20 cellular contexts compared by ENCODE assay signal in genomic region chr14:34680806-34681479, GRCh38. TPM values are rescaled to one million over a fixed set of nuclear protein-coding genes. Genes with fewer than 3 reads are reported as not detected.
DNase-seq lines count a peak whose midpoint lies in the region; ATAC-seq, FAIRE-seq and TF ChIP-seq lines count a peak whose summit lies in the region.
"Had no signal": no experiment of that assay in that cellular context is flagged by ENCODE, and none has a peak within 500 bp of the region (broad histone marks: within the 10 kb centered on the region; RNA-seq: fewer than 3 reads in every experiment).

No MANE protein-coding gene starts in this region.

- H4K20me1 ChIP-seq in HCT116 (ENCODE audit: insufficient read depth) (no peaks in the 10 kb centered on the region), HepG2 (ENCODE audit: insufficient read depth, low read length) (no peaks in the 10 kb centered on the region)
- H4K20me1 ChIP-seq: BLaER1 had no signal

- H3K79me2 ChIP-seq in HCT116 (ENCODE audit: insufficient read depth, low read length) (no peaks in the 10 kb centered on the region), HepG2 (ENCODE audit: insufficient read depth, low read length) (no peaks in the 10 kb centered on the region)

- TF ChIP-seq POLR2A in HCT116 (IDR thresholded peaks at IDR 0.05; ENCODE audit: borderline replicate concordance, extremely low read depth, insufficient read depth, insufficient read length) (no peak), HepG2 (IDR thresholded peaks at IDR 0.05; ENCODE audit: insufficient read depth in 1 of 2, low read depth in 2 of 2, low read length in 2 of 2) (no peak)

- no peak for TF ChIP-seq CTCF in HCT116 (IDR thresholded peaks at IDR 0.05 in 2 of 3, conservative IDR thresholded peaks at IDR 0.05 in 1 of 3; ENCODE audit: borderline replicate concordance in 1 of 3, insufficient read depth in 1 of 3, low read depth in 2 of 3, low read length in 2 of 3)
- no peak for TF ChIP-seq CTCF in Panc1 (IDR thresholded peaks at IDR 0.05)
- no peak for TF ChIP-seq CTCF in HepG2 (CRISPR knock-in tag; IDR thresholded peaks at IDR 0.05)
- TF ChIP-seq CTCF in psoas muscle (IDR thresholded peaks at IDR 0.05): no peak

- H3K9me3 ChIP-seq in HCT116 (ENCODE audit: control insufficient read depth in 1 of 2, insufficient read depth in 1 of 2, low read depth in 1 of 2, low read length in 2 of 2) (no peaks in the 10 kb centered on the region), Panc1 (ENCODE audit: control insufficient read depth, insufficient read depth, low read depth, low read length) (no peaks in the 10 kb centered on the region), HepG2 (ENCODE audit: low read length) (no peaks in the 10 kb centered on the region), psoas muscle (no peaks in the 10 kb centered on the region)
- H3K9me3 ChIP-seq in effector memory CD4-positive, alpha-beta T cell (ENCODE audit: control insufficient read depth, low read length): no peaks in the 10 kb centered on the region
- H3K9me3 ChIP-seq: BLaER1, MG63 had no signal

- 45% methylated on average over 8 of the region's 8 CpGs for WGBS in HepG2 (ENCODE audit: low lambda C conversion rate)
- 44 to 56% (median 54%) methylated on average over 8 of the region's 8 CpGs for WGBS in psoas muscle, 3 donors

- no peak for TF ChIP-seq RAD21 in HCT116 (IDR thresholded peaks at IDR 0.05; ENCODE audit: low read depth)
- no peak for TF ChIP-seq RAD21 in HepG2 (CRISPR knock-in tag; IDR thresholded peaks at IDR 0.05)

- H3K4me2 ChIP-seq in HCT116 (ENCODE audit: low read length) (no peak overlapping the region), HepG2 (ENCODE audit: low read depth, low read length) (no peak overlapping the region; the same call in 1 of the 2 replicates)
- H3K4me2 ChIP-seq: BLaER1, PC-9 had no signal

- in situ Hi-C loops in Panc1 (cut with HindIII; ENCODE audit: low pct_unique_long_range_greater_than_20kb, low sequenced_read_pairs) (no loop called here), HepG2 (cut with HindIII; ENCODE audit: extremely low pct_ligation_motif_present, low pct_unique_long_range_greater_than_20kb) (no loop called here)

- POLR2A ChIA-PET in HCT116 (lab: Charles Lee) (no interaction called here), Panc1 (lab: Charles Lee) (no interaction called here), HepG2 (lab: Yijun Ruan, JAX) (interaction anchor here (1.5 kb wide), 1 partner anchor 12 kb away, joined by 4 read pairs; no protein-coding TSS in a partner anchor)

- H3K4me3 ChIP-seq in HCT116 (replicated peaks in 1 of 2; ENCODE audit: low read depth in 1 of 2, low read length in 2 of 2) (no peak overlapping the region), Panc1 (ENCODE audit: low read depth in 2 of 2, low read length in 2 of 2) (no peak overlapping the region), HepG2 (replicated peaks in 1 of 3; ENCODE audit: insufficient read depth in 1 of 3, low read depth in 2 of 3, low read length in 3 of 3) (no peak overlapping the region), psoas muscle (no peak overlapping the region)
- H3K4me3 ChIP-seq in effector memory CD4-positive, alpha-beta T cell (ENCODE audit: insufficient read depth, low read depth, low read length, poor library complexity, severe bottlenecking): no peak overlapping the region
- H3K4me3 ChIP-seq: BLaER1, GM12878, MG63, PC-9 had no signal

- intact Hi-C loops in HCT116 (cut with micrococcal nuclease) (no loop called here), Panc1 (cut with micrococcal nuclease; ENCODE audit: unreplicated experiment) (no loop called here), HepG2 (cut with micrococcal nuclease; ENCODE audit: unreplicated experiment) (no loop called here), psoas muscle (cut with DNase I) (no loop called here)

- no peaks in the 10 kb centered on the region for H3K27me3 ChIP-seq in HCT116 (ENCODE audit: insufficient read depth, low read length)
- H3K27me3 ChIP-seq in Panc1 (ENCODE audit: control insufficient read depth, insufficient read depth, low read length): no peaks in the 10 kb centered on the region
- peaks cover 0 to 2% of the 10 kb centered on the region in 2 experiments; a peak in 3 of 5 replicates for H3K27me3 ChIP-seq in HepG2 (ENCODE audit: control insufficient read depth in 1 of 2, insufficient read depth in 2 of 2, low read length in 2 of 2)
- no peaks in the 10 kb centered on the region for H3K27me3 ChIP-seq in psoas muscle (ENCODE audit: insufficient read depth in 3 of 3, low read length in 2 of 3)
- no peaks in the 10 kb centered on the region for H3K27me3 ChIP-seq in effector memory CD4-positive, alpha-beta T cell (replicated peaks; ENCODE audit: control insufficient read depth, insufficient read depth, low read length, poor library complexity, severe bottlenecking)
- H3K27me3 ChIP-seq: BLaER1, MG63 had no signal

- no peaks in the 10 kb centered on the region for H3K9me2 ChIP-seq in HCT116 (ENCODE audit: insufficient read depth)

- H3K27ac ChIP-seq in HCT116 (ENCODE audit: low read depth, low read length) (no peak overlapping the region), Panc1 (ENCODE audit: low read length) (peak overlapping the region; percentile 45; the same call in 1 of the 2 replicates), HepG2 (ENCODE audit: extremely low read length, insufficient read depth, low read length) (no peak overlapping the region), psoas muscle (peak overlapping the region; percentile 89)
- no peak overlapping the region for H3K27ac ChIP-seq in effector memory CD4-positive, alpha-beta T cell (ENCODE audit: insufficient read depth, low read length, poor library complexity, severe bottlenecking)
- H3K27ac ChIP-seq: BLaER1, PC-9 had no signal

- CTCF ChIA-PET in HCT116 (lab: Charles Lee): no interaction called here
- CTCF ChIA-PET in Panc1 (lab: Charles Lee): interaction anchor here (1.1 kb wide), 1 partner anchor 35 kb away, joined by 8 read pairs; no protein-coding TSS in a partner anchor
- CTCF ChIA-PET in HepG2 (lab: Yijun Ruan, JAX; ENCODE audit: low intra/inter-chr PET ratio, low total read pairs): no interaction called here

- ATAC-seq in HCT116 (no peak), Panc1 (no peak), HepG2 (no peak), psoas muscle (no peak)
- ATAC-seq: GM12878 had no signal

- DNase-seq in HCT116 (ENCODE audit: low read depth, low spot score): no peak
- no peak for DNase-seq in Panc1 (ENCODE audit: low read depth, low spot score)
- DNase-seq in HepG2 (ENCODE audit: low spot score): no peak
- DNase-seq in psoas muscle: no peak
- DNase-seq in effector memory CD4-positive, alpha-beta T cell: no peak
- no peak for DNase-seq in KG1 (lab: John Stamatoyannopoulos, UW)
- no peak for DNase-seq in activated naive CD4-positive, alpha-beta T cell treated with anti-CD3 and anti-CD28 coated beads, Interleukin-2, amount 50 U/mL, for 16 hours
- no peak for DNase-seq in retina
- DNase-seq: CD4-positive, alpha-beta memory T cell; DMS53; EL; Karpas-422; MG63; NCI-H1048; NCI-H146; NCI-H2081 treated with DMSO at 0.1 percent for 48 hours; NCI-H510A; PC-9 had no signal

- FAIRE-seq in HepG2 (lab: Jason Lieb, UNC): no peak
- FAIRE-seq: GM12878 had no signal

- H3K9ac ChIP-seq in HCT116 (ENCODE audit: low read length) (no peak overlapping the region), HepG2 (ENCODE audit: insufficient read depth, low read depth, low read length) (no peak overlapping the region)
- H3K9ac ChIP-seq: BLaER1 had no signal

- RAD21 ChIA-PET in HCT116 (lab: Charles Lee; ENCODE audit: low non-redundant PET in 1 of 2, low total read pairs in 2 of 2, uncharacterized antibody in 2 of 2, unreplicated experiment in 2 of 2): no interaction called here

- BruUV-seq in HCT116 (replicated peaks; lab: Mats Ljungman, UMichigan): no TSS peak
- no TSS peak for BruUV-seq in Panc1 (replicated peaks; lab: Mats Ljungman, UMichigan)
- BruUV-seq in HepG2 (replicated peaks; lab: Mats Ljungman, UMichigan): no TSS peak

- H3K4me1 ChIP-seq in HCT116 (ENCODE audit: control insufficient read depth in 1 of 2, insufficient read depth in 2 of 2, low read length in 2 of 2) (peaks cover 10 to 21% of the 10 kb centered on the region in 2 experiments), Panc1 (ENCODE audit: control insufficient read depth, insufficient read depth, low read length) (peaks cover 19% of the 10 kb centered on the region), HepG2 (ENCODE audit: insufficient read depth, low read length) (peaks cover 32% of the 10 kb centered on the region), psoas muscle (peaks cover 30% of the 10 kb centered on the region)
- H3K4me1 ChIP-seq in effector memory CD4-positive, alpha-beta T cell (ENCODE audit: control insufficient read depth, insufficient read depth, low read length, poor library complexity, severe bottlenecking): no peaks in the 10 kb centered on the region
- H3K4me1 ChIP-seq: BLaER1 had no signal

- H2AFZ ChIP-seq in HCT116 (ENCODE audit: low read depth, low read length, poor library complexity, severe bottlenecking) (peak overlapping the region; percentile 21), HepG2 (ENCODE audit: low read length) (peak overlapping the region; percentile 8)
- H2AFZ ChIP-seq: PC-9 had no signal

- H3K36me3 ChIP-seq in HCT116 (ENCODE audit: control insufficient read depth in 1 of 2, insufficient read depth in 2 of 2, low read length in 2 of 2): no peaks in the 10 kb centered on the region
- no peaks in the 10 kb centered on the region for H3K36me3 ChIP-seq in Panc1 (ENCODE audit: control insufficient read depth, insufficient read depth, low read length)
- no peaks in the 10 kb centered on the region for H3K36me3 ChIP-seq in HepG2 (replicated peaks in 1 of 2; ENCODE audit: control insufficient read depth in 1 of 2, insufficient read depth in 2 of 2, low read length in 2 of 2)
- no peaks in the 10 kb centered on the region for H3K36me3 ChIP-seq in psoas muscle (ENCODE audit: insufficient read depth in 1 of 2, low read depth in 1 of 2)
- H3K36me3 ChIP-seq in effector memory CD4-positive, alpha-beta T cell (ENCODE audit: control insufficient read depth, insufficient read depth, low read length): no peaks in the 10 kb centered on the region
- H3K36me3 ChIP-seq: BLaER1, MG63 had no signal

- TF ChIP-seq EP300 in HepG2 (IDR thresholded peaks at IDR 0.05; ENCODE audit: low read depth in 2 of 2, low read length in 2 of 2): no peak
- TF ChIP-seq EP300 in HepG2 (CRISPR knock-in tag; IDR thresholded peaks at IDR 0.05; ENCODE audit: borderline replicate concordance): no peak

RNA-seq across cellular contexts. Expression of gene CFL2, which starts 33.5 kb away (rescaled TPM):
- 55.2 TPM for total RNA-seq in HCT116 (2021; ENCODE audit: unreplicated experiment)
- polyA plus RNA-seq in HCT116 (2012): 12.8 and 20.3 TPM in 2 replicates
- 79.7 TPM for total RNA-seq in Panc1 (2021; ENCODE audit: unreplicated experiment)
- polyA plus RNA-seq in Panc1 (2012; ENCODE audit: insufficient read length): 47.1 TPM
- total RNA-seq in HepG2 (2016; rRNA removed; fragmentation: Illumina TruSeq; extraction: Trizol): 158 and 301 TPM in 2 replicates
- 28.5 and 36.5 TPM in 2 replicates for total RNA-seq in HepG2 (2016; cell fraction: cytosol; rRNA removed; fragmentation: Illumina TruSeq; extraction: Trizol; ENCODE audit: low read depth)
- total RNA-seq in HepG2 (2016; cell fraction: insoluble cytoplasmic fraction; rRNA removed; fragmentation: Illumina TruSeq; extraction: Trizol): 158 and 295 TPM in 2 replicates
- total RNA-seq in HepG2 (2016; cell fraction: membrane; rRNA removed; fragmentation: Illumina TruSeq; extraction: Trizol): 108 and 127 TPM in 2 replicates
- 85.5 and 89.1 TPM in 2 replicates for total RNA-seq in HepG2 (2016; cell fraction: nucleus; rRNA removed; fragmentation: Illumina TruSeq; extraction: Trizol)
- 68.8 and 114 TPM in 2 replicates for polyA plus RNA-seq in HepG2 (2011; rRNA removed)
- polyA plus RNA-seq in HepG2 (2011; cell fraction: cytosol; rRNA removed): 44.2 and 78.0 TPM in 2 replicates
- 22.8 and 33.8 TPM in 2 replicates for polyA plus RNA-seq in HepG2 (2011; cell fraction: nucleus; rRNA removed)
- polyA plus RNA-seq in HepG2 (2012): 145 and 207 TPM in 2 replicates
- 96.7 and 98.0 TPM in 2 replicates for polyA plus RNA-seq in HepG2 (2016; cell fraction: cytosol; fragmentation: Illumina TruSeq; extraction: Trizol; ENCODE audit: low read depth)
- 414 and 424 TPM in 2 replicates for polyA plus RNA-seq in HepG2 (2016; cell fraction: insoluble cytoplasmic fraction; fragmentation: Illumina TruSeq; extraction: Trizol; ENCODE audit: low read depth)
- polyA plus RNA-seq in HepG2 (2016; cell fraction: membrane; fragmentation: Illumina TruSeq; extraction: Trizol; ENCODE audit: low read depth): 172 and 187 TPM in 2 replicates
- 152 and 161 TPM in 2 replicates for polyA plus RNA-seq in HepG2 (2016; cell fraction: nucleus; fragmentation: Illumina TruSeq; extraction: Trizol; ENCODE audit: insufficient read depth, low read depth)
- polyA minus RNA-seq in HepG2 (2011; rRNA and poly(A)+ RNA removed; ENCODE audit: low replicate concordance): 34.1 and 43.7 TPM in 2 replicates
- 94.3 and 108 TPM in 2 replicates for polyA minus RNA-seq in HepG2 (2011; cell fraction: cytosol; rRNA and poly(A)+ RNA removed)
- 50.5 and 53.0 TPM in 2 replicates for polyA minus RNA-seq in HepG2 (2011; cell fraction: nucleus; rRNA and poly(A)+ RNA removed)
- total RNA-seq in psoas muscle: 100 to 1,000 TPM; 529 to 767 (median 721) TPM
- polyA plus RNA-seq in psoas muscle: 100 to 1,000 TPM; 158 to 616 (median 541) TPM

RNA-seq across cellular contexts. Expression of gene SNX6, which starts 51.0 kb away (rescaled TPM):
- total RNA-seq in HCT116 (2021; ENCODE audit: unreplicated experiment) (73.4 TPM), Panc1 (2021; ENCODE audit: unreplicated experiment) (50.9 TPM), HepG2 (2016; rRNA removed; fragmentation: Illumina TruSeq; extraction: Trizol) (169 and 318 TPM in 2 replicates), psoas muscle (10 to 100 TPM; 36.3 to 45.5 (median 44.4) TPM)
- 25.4 and 43.2 TPM in 2 replicates for polyA plus RNA-seq in HCT116 (2012)
- 31.9 TPM for polyA plus RNA-seq in Panc1 (2012; ENCODE audit: insufficient read length)
- total RNA-seq in HepG2 (2016; cell fraction: cytosol; rRNA removed; fragmentation: Illumina TruSeq; extraction: Trizol; ENCODE audit: low read depth): 67.9 and 79.2 TPM in 2 replicates
- 184 and 327 TPM in 2 replicates for total RNA-seq in HepG2 (2016; cell fraction: insoluble cytoplasmic fraction; rRNA removed; fragmentation: Illumina TruSeq; extraction: Trizol)
- 78.6 and 93.2 TPM in 2 replicates for total RNA-seq in HepG2 (2016; cell fraction: membrane; rRNA removed; fragmentation: Illumina TruSeq; extraction: Trizol)
- 97.5 and 107 TPM in 2 replicates for total RNA-seq in HepG2 (2016; cell fraction: nucleus; rRNA removed; fragmentation: Illumina TruSeq; extraction: Trizol)
- polyA plus RNA-seq in HepG2 (2011; rRNA removed) (62.9 and 92.3 TPM in 2 replicates), psoas muscle (10 to 100 TPM; 30.7 to 66.2 (median 42.6) TPM)
- polyA plus RNA-seq in HepG2 (2011; cell fraction: cytosol; rRNA removed): 74.8 and 134 TPM in 2 replicates
- polyA plus RNA-seq in HepG2 (2011; cell fraction: nucleus; rRNA removed): 34.5 and 35.1 TPM in 2 replicates
- polyA plus RNA-seq in HepG2 (2012): 116 and 119 TPM in 2 replicates
- 18.7 and 19.1 TPM in 2 replicates for polyA plus RNA-seq in HepG2 (2016; cell fraction: cytosol; fragmentation: Illumina TruSeq; extraction: Trizol; ENCODE audit: low read depth)
- polyA plus RNA-seq in HepG2 (2016; cell fraction: insoluble cytoplasmic fraction; fragmentation: Illumina TruSeq; extraction: Trizol; ENCODE audit: low read depth): 235 and 273 TPM in 2 replicates
- 37.8 and 44.2 TPM in 2 replicates for polyA plus RNA-seq in HepG2 (2016; cell fraction: membrane; fragmentation: Illumina TruSeq; extraction: Trizol; ENCODE audit: low read depth)
- polyA plus RNA-seq in HepG2 (2016; cell fraction: nucleus; fragmentation: Illumina TruSeq; extraction: Trizol; ENCODE audit: insufficient read depth, low read depth): 96.4 and 106 TPM in 2 replicates
- polyA minus RNA-seq in HepG2 (2011; rRNA and poly(A)+ RNA removed; ENCODE audit: low replicate concordance): 13.3 and 24.5 TPM in 2 replicates
- polyA minus RNA-seq in HepG2 (2011; cell fraction: cytosol; rRNA and poly(A)+ RNA removed): 61.6 and 73.7 TPM in 2 replicates
- polyA minus RNA-seq in HepG2 (2011; cell fraction: nucleus; rRNA and poly(A)+ RNA removed): 120 TPM in 2 replicates

Comparison
In these comparisons a context has a peak if more than half of its experiments do, and no peak if none do; other contexts are left out.
1. H3K27ac ChIP-seq: peak in Panc1 (single experiment) and psoas muscle (single experiment); none in HCT116 (single experiment), HepG2 (single experiment) and effector memory CD4-positive, alpha-beta T cell (single experiment).
2. Of the 20 proteins assayed by ChIP-seq in both HepG2 and HCT116: peak only in HepG2: ZNF274; only in HCT116: none; in both: none; in neither: 19.